ENCODE assay signal across 13 cellular contexts in the genomic region with DNA sequence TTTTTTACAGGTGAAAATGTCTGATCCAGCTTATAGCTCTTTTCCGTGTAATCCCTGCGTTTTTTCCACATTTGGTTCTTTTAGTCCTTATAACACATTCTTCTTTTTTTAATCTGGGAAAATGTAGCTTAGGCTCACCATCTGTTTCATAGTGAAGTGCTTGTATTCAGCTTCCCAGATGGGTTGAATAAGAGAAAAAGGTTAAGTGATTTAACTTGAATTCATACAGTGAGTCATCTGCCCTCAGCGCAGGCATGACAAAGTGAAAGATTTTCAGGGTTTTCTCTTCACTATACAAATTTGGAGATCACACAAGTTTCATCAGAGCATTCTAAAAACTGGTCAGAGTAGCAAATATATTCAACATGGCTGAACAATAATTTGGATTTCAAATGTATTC.
A peak's percentile ranks its signal among the peaks of the same experiment; 100 is the strongest.
DNase-seq lines count a peak whose midpoint lies in the region; TF ChIP-seq lines count a peak whose summit lies in the region.
"Had no signal": no experiment of that assay in that cellular context is flagged by ENCODE, and none has a peak within 500 bp of the region (broad histone marks: within the 10 kb centered on the region; RNA-seq: fewer than 3 reads in every experiment).

No MANE protein-coding gene starts in this region.

- H3K4me3 ChIP-seq in brain microvascular endothelial cell (ENCODE audit: low read depth, low read length) (no peak overlapping the region), H7 (ENCODE audit: insufficient read depth, low read depth, low read length) (no peak overlapping the region)
- H3K4me3 ChIP-seq: PC-9 had no signal

- in situ Hi-C loops in brain microvascular endothelial cell (cut with HindIII; ENCODE audit: low pct_ligation_motif_present, low sequenced_read_pairs) = no loop called here

- TF ChIP-seq CTCF in brain microvascular endothelial cell (IDR thresholded peaks at IDR 0.05; ENCODE audit: low read depth, low read length, missing control alignments) = no peak

- H3K36me3 ChIP-seq in brain microvascular endothelial cell (replicated peaks) (no peaks in the 10 kb centered on the region), H7 (replicated peaks; ENCODE audit: control insufficient read depth, insufficient read depth, low read length) (no peaks in the 10 kb centered on the region)

- no peaks in the 10 kb centered on the region for H3K27me3 ChIP-seq in brain microvascular endothelial cell (replicated peaks)
- H3K27me3 ChIP-seq in H7 (ENCODE audit: control insufficient read depth, insufficient read depth, low read length) = no peaks in the 10 kb centered on the region

- H3K27ac ChIP-seq in brain microvascular endothelial cell = no peak overlapping the region
- H3K27ac ChIP-seq: PC-9 had no signal

- DNase-seq in AG08396 (ENCODE audit: low spot score) = peak; percentile 20
- peak; percentile 8 for DNase-seq in HPDE6-E6E7 (ENCODE audit: extremely low spot score)
- peak; percentile 49 for DNase-seq in brain microvascular endothelial cell
- DNase-seq in kidney glomerular epithelial cell (lab: John Stamatoyannopoulos, UW) = peak; percentile 10
- no peak for DNase-seq in H7
- no peak for DNase-seq in midbrain (lab: John Stamatoyannopoulos, UW)
- no peak for DNase-seq in NCI-H146 treated with DMSO at 0.1 percent for 48 hours (lab: John Stamatoyannopoulos, UW; ENCODE audit: unreplicated experiment)
- DNase-seq in effector CD4-positive, alpha-beta T cell = no peak
- DNase-seq: activated naive CD8-positive, alpha-beta T cell treated with anti-CD3 and anti-CD28 coated beads, Interleukin-2, amount 10 ng/mL, durations not matched to agents 7 days and 5 days; CD4-positive, CD25-positive, alpha-beta regulatory T cell; NCI-H187; PC-9; small intestine had no signal

Comparison
In these comparisons a context has a peak if more than half of its experiments do, and no peak if none do; other contexts are left out.
1. DNase-seq: peak in AG08396 (single experiment), HPDE6-E6E7 (single experiment), brain microvascular endothelial cell (single experiment) and kidney glomerular epithelial cell (single experiment); none in H7 (single experiment), midbrain (single experiment), NCI-H146 treated with DMSO at 0.1 percent for 48 hours (single experiment) and effector CD4-positive, alpha-beta T cell (single experiment).